In genomic region chr11:12380565-12381325, GRCh38 we compare ENCODE assay signal across 17 cellular contexts. TPM values are rescaled to one million over a fixed set of nuclear protein-coding genes. Genes with fewer than 3 reads are reported as not detected.
"Had no signal": no experiment of that assay in that cellular context is flagged by ENCODE, and none has a peak within 500 bp of the region (broad histone marks: within the 10 kb centered on the region; RNA-seq: fewer than 3 reads in every experiment).

No MANE protein-coding gene starts in this region.

- DNase-seq: activated CD4-positive, alpha-beta T cell treated with anti-CD3 and anti-CD28 coated beads, Interleukin-2, amount 50 U/mL, for 4 hours; activated CD8-positive, alpha-beta memory T cell treated with anti-CD3 and anti-CD28 coated beads, Interleukin-2, amount 10 ng/mL, durations not matched to agents 7 days and 5 days; activated effector memory CD4-positive, alpha-beta T cell treated with anti-CD3 and anti-CD28 coated beads, Interleukin-2, amount 50 U/mL, for 16 hours; activated T-cell treated with anti-CD3 and anti-CD28 coated beads, Interleukin-2, amount 50 U/mL, for 24 hours; amygdala; dermis blood vessel endothelial cell; endodermal cell; foreskin melanocyte; islet precursor cell; naive B cell; right lobe of liver; stimulated activated CD4-positive, alpha-beta T cell treated with anti-CD3 and anti-CD28 coated beads, Interleukin-2, amount 100 ng/mL, for 48 hours; stimulated activated naive CD4-positive, alpha-beta T cell treated with Interleukin-2 at 50 U/mL for 16 hours; T-helper 2 cell had no signal

- H3K36me3 Mint-ChIP-seq: brain had no signal

- H3K9me3 Mint-ChIP-seq: activated T-cell treated with anti-CD3 and anti-CD28 coated beads, Interleukin-2, amount 50 U/mL, for 24 hours; endodermal cell had no signal

- H3K36me3 ChIP-seq: right lobe of liver had no signal

- ATAC-seq: activated CD8-positive, alpha-beta memory T cell treated with anti-CD3 and anti-CD28 coated beads, Interleukin-2, amount 10 ng/mL, durations not matched to agents 7 days and 5 days; activated naive CD4-positive, alpha-beta T cell treated with anti-CD3 and anti-CD28 coated beads, Interleukin-2, amount 50 U/mL, for 72 hours; esophagus mucosa; right lobe of liver had no signal

- H3K4me1 ChIP-seq: right lobe of liver had no signal

- H3K27me3 ChIP-seq: right lobe of liver had no signal

- H3K9me3 ChIP-seq: right lobe of liver had no signal

- H3K27ac Mint-ChIP-seq: activated CD8-positive, alpha-beta memory T cell treated with anti-CD3 and anti-CD28 coated beads, Interleukin-2, amount 10 ng/mL, durations not matched to agents 7 days and 5 days; activated naive CD4-positive, alpha-beta T cell treated with anti-CD3 and anti-CD28 coated beads, Interleukin-2, amount 50 U/mL, for 72 hours; activated T-cell treated with anti-CD3 and anti-CD28 coated beads, Interleukin-2, amount 50 U/mL, for 24 hours; endodermal cell had no signal

- H3K27ac ChIP-seq: right lobe of liver had no signal

- H3K4me3 ChIP-seq: right lobe of liver had no signal

- H3K4me3 Mint-ChIP-seq: activated CD8-positive, alpha-beta memory T cell treated with anti-CD3 and anti-CD28 coated beads, Interleukin-2, amount 10 ng/mL, durations not matched to agents 7 days and 5 days; activated T-cell treated with anti-CD3 and anti-CD28 coated beads, Interleukin-2, amount 50 U/mL, for 24 hours; endodermal cell; naive B cell had no signal

RNA-seq across cellular contexts. Expression of gene PARVA, which starts 3.4 kb away (rescaled TPM):
- total RNA-seq: activated CD8-positive, alpha-beta memory T cell treated with anti-CD3 and anti-CD28 coated beads, Interleukin-2, amount 10 ng/mL, durations not matched to agents 7 days and 5 days had no signal
